Comparison of ENCODE assay signal across 11 cellular contexts in genomic region chr7:131909151-131909768, GRCh38.
DNase-seq lines count a peak whose midpoint lies in the region; ATAC-seq, FAIRE-seq and TF ChIP-seq lines count a peak whose summit lies in the region.
"Had no signal": no experiment of that assay in that cellular context is flagged by ENCODE, and none has a peak within 500 bp of the region (broad histone marks: within the 10 kb centered on the region; RNA-seq: fewer than 3 reads in every experiment).

No MANE protein-coding gene starts in this region.

- in situ Hi-C loops in ACHN (cut with HindIII; ENCODE audit: low pct_ligation_motif_present, low pct_unique_long_range_greater_than_20kb, low sequenced_read_pairs), result no loop called here

- no peak overlapping the region for H2BK15ac ChIP-seq in H1 (ENCODE audit: low read length)

- H3K9me3 ChIP-seq in H1 (ENCODE audit: insufficient read depth in 2 of 2, low read depth in 1 of 2, low read length in 1 of 2), result no peaks in the 10 kb centered on the region; a peak in 1 of 4 replicates
- H3K9me3 ChIP-seq in suprapubic skin, result no peaks in the 10 kb centered on the region
- H3K9me3 ChIP-seq in tibial nerve, result peaks cover 0 to under 1% (median 0%) of the 10 kb centered on the region in 4 donors

- no peak for TF ChIP-seq EP300 in H1 (IDR thresholded peaks at IDR 0.05; ENCODE audit: borderline replicate concordance in 1 of 2, low read depth in 2 of 2, low read length in 2 of 2)
- no peak for TF ChIP-seq EP300 in suprapubic skin (IDR thresholded peaks at IDR 0.05)
- no peak for TF ChIP-seq EP300 in tibial nerve (IDR thresholded peaks at IDR 0.05)

- no peak overlapping the region for H2BK20ac ChIP-seq in H1 (ENCODE audit: low read length)

- H3K9ac ChIP-seq in H1 (replicated peaks in 1 of 4; ENCODE audit: extremely low read depth in 1 of 4, low read depth in 3 of 4, low read length in 3 of 4), result no peak overlapping the region

- no peak overlapping the region for H2BK120ac ChIP-seq in H1 (replicated peaks; ENCODE audit: low read depth, low read length)

- H3K4me1 ChIP-seq in H1 (replicated peaks in 1 of 4; ENCODE audit: control insufficient read depth in 3 of 4, insufficient read depth in 4 of 4, low read length in 3 of 4) (no peaks in the 10 kb centered on the region), suprapubic skin (peaks cover 5% of the 10 kb centered on the region), tibial nerve (peaks cover 0 to 6% (median 0%) of the 10 kb centered on the region in 4 donors)

- no peak overlapping the region for H4K5ac ChIP-seq in H1 (ENCODE audit: insufficient read length, low read depth, low read length)

- H3K4me2 ChIP-seq in H1 (ENCODE audit: insufficient read depth in 1 of 2, low read depth in 2 of 2, low read length in 2 of 2), result peak overlapping the region; percentile 40 to 68

- no peaks in the 10 kb centered on the region for H3K79me1 ChIP-seq in H1 (ENCODE audit: low read depth, low read length)

- ATAC-seq in left colon (peak; percentile 80), GM21515 (IDR thresholded peaks at IDR 0.05; ENCODE audit: unreplicated experiment) (no peak)

- peak overlapping the region; percentile 26 to 57 (median 34) for H3K4me3 ChIP-seq in H1 (ENCODE audit: extremely low read depth in 1 of 4, insufficient read depth in 2 of 4, low read depth in 3 of 4, low read length in 4 of 4)
- peak overlapping the region; percentile 41 for H3K4me3 ChIP-seq in suprapubic skin
- peak overlapping the region in 2 of 4 donors; percentile 12 to 39 for H3K4me3 ChIP-seq in tibial nerve

- DNase-seq in NCI-H2227 (lab: John Stamatoyannopoulos, UW; ENCODE audit: unreplicated experiment) (peak; percentile 52), H1 (ENCODE audit: low read depth in 1 of 2, low spot score in 2 of 2) (peak in 1 of 2 experiments; percentile 42), left colon (peak in 1 of 2 donors; percentile 34), suprapubic skin (ENCODE audit: low spot score in 2 of 2) (no peak), tibial nerve (ENCODE audit: low spot score in 2 of 2) (no peak), ACHN (no peak)
- DNase-seq: effector CD4-positive, alpha-beta T cell; NCI-H2029 treated with DMSO at 0.1 percent for 48 hours; OCI-M1; spleen had no signal

- no peaks in the 10 kb centered on the region for H4K20me1 ChIP-seq in H1 (replicated peaks in 1 of 2; ENCODE audit: control insufficient read depth in 1 of 2, insufficient read depth in 2 of 2, low read length in 2 of 2)

- 7% methylated on average over 36 of the region's 68 CpGs; no CpG with 5 or more reads in 1 of the 2 experiments for WGBS in H1 (ENCODE audit: extremely low coverage in 1 of 2, insufficient coverage in 1 of 2, insufficient read length in 1 of 2, insufficient replicate concordance in 2 of 2, low coverage in 1 of 2, low lambda C conversion rate in 2 of 2, missing lambda C conversion rate in 1 of 2), 2 experiments
- 17% methylated on average over 15 of the region's 68 CpGs for WGBS in suprapubic skin
- 13 to 19% methylated on average over 13 to 47 of the region's 68 CpGs for WGBS in tibial nerve, 2 donors

- no peak overlapping the region for H3K27ac ChIP-seq in H1 (ENCODE audit: low read depth, low read length)
- no peak overlapping the region for H3K27ac ChIP-seq in suprapubic skin
- H3K27ac ChIP-seq in tibial nerve, result no peak overlapping the region
- H3K27ac ChIP-seq: spleen had no signal

- no peak overlapping the region for H2AK5ac ChIP-seq in H1 (ENCODE audit: low read depth, low read length)

- no peaks in the 10 kb centered on the region for H3K79me2 ChIP-seq in H1 (ENCODE audit: control insufficient read depth in 1 of 2, insufficient read depth in 2 of 2, low read length in 2 of 2)

- H2AFZ ChIP-seq in H1 (ENCODE audit: low read length), result peak overlapping the region; percentile 75

- peaks cover 2% of the 10 kb centered on the region; the same call in 1 of the 2 replicates for H3K23me2 ChIP-seq in H1 (ENCODE audit: low read depth, low read length)

- POLR2A ChIA-PET in H1 (lab: Charles Lee; ENCODE audit: partially characterized antibody), result no interaction called here

- no peak overlapping the region for H3K14ac ChIP-seq in H1 (ENCODE audit: insufficient read length)

- H2BK5ac ChIP-seq in H1 (ENCODE audit: low read depth, low read length), result no peak overlapping the region

- no peak overlapping the region for H2BK12ac ChIP-seq in H1 (ENCODE audit: low read depth, low read length)

- FAIRE-seq in H1 (lab: Jason Lieb, UNC), result no peak

- H3K36me3 ChIP-seq in H1 (ENCODE audit: control insufficient read depth in 2 of 4, insufficient read depth in 4 of 4, low read length in 3 of 4), result no peaks in the 10 kb centered on the region
- H3K36me3 ChIP-seq in suprapubic skin, result no peaks in the 10 kb centered on the region
- H3K36me3 ChIP-seq in tibial nerve, result no peaks in the 10 kb centered on the region
- H3K36me3 ChIP-seq: spleen had no signal

- CTCF ChIA-PET in H1 (lab: Charles Lee; ENCODE audit: partially characterized antibody), result interaction anchor here (0.7 to 7.8 kb wide), 11 partner anchors 9 to 492 kb away, joined by 3 to 47 read pairs (median 4); no protein-coding TSS in a partner anchor

- no peak overlapping the region for H3K4ac ChIP-seq in H1 (replicated peaks; ENCODE audit: insufficient read length, low read depth, low read length)

- H3K56ac ChIP-seq in H1 (replicated peaks; ENCODE audit: insufficient read length, low read depth, low read length), result no peak overlapping the region

- no peak overlapping the region for H3K23ac ChIP-seq in H1 (ENCODE audit: insufficient read length)

- H4K8ac ChIP-seq in H1 (ENCODE audit: extremely low read depth, insufficient read depth, low read length), result peak overlapping the region; percentile 57; the same call in 1 of the 2 replicates

- no peak for TF ChIP-seq POLR2A in H1 (IDR thresholded peaks at IDR 0.05; ENCODE audit: control extremely low read depth in 1 of 2, low read depth in 2 of 2, low read length in 2 of 2)
- TF ChIP-seq POLR2A in suprapubic skin (IDR thresholded peaks at IDR 0.05), result no peak
- TF ChIP-seq POLR2A in tibial nerve (IDR thresholded peaks at IDR 0.05), result no peak

- H3K27me3 ChIP-seq in H1 (replicated peaks in 1 of 4; ENCODE audit: control insufficient read depth in 3 of 4, extremely low read depth in 1 of 4, insufficient read depth in 3 of 4, low read length in 3 of 4), result peaks cover 10 to 32% (median 27%) of the 10 kb centered on the region in 4 experiments
- H3K27me3 ChIP-seq in suprapubic skin, result peaks cover 81% of the 10 kb centered on the region
- H3K27me3 ChIP-seq in tibial nerve, result peaks cover 0 to 36% of the 10 kb centered on the region in 2 donors

- H4K91ac ChIP-seq in H1 (replicated peaks; ENCODE audit: insufficient read length, low read length), result no peak overlapping the region

- TF ChIP-seq CTCF in H1 (IDR thresholded peaks at IDR 0.05; ENCODE audit: control extremely low read depth in 1 of 3, insufficient read depth in 1 of 3, low read depth in 1 of 3, low read length in 3 of 3) (no peak), suprapubic skin (IDR thresholded peaks at IDR 0.05) (no peak), tibial nerve (IDR thresholded peaks at IDR 0.05) (no peak)

- no peak for TF ChIP-seq RAD21 in H1 (IDR thresholded peaks at IDR 0.05 in 1 of 2, conservative IDR thresholded peaks at IDR 0.05 in 1 of 2; ENCODE audit: low read depth in 2 of 2, low read length in 2 of 2)

- H3K18ac ChIP-seq in H1 (ENCODE audit: extremely low read depth, low read length), result no peak overlapping the region

- intact Hi-C loops in left colon (cut with DNase I, micrococcal nuclease), result no loop called here

TF ChIP-seq in H1, 55 proteins besides CTCF, POLR2A, EP300 and RAD21 (continues in another document):
- TF ChIP-seq ATF2 (IDR thresholded peaks at IDR 0.05; ENCODE audit: low read length) (no peak), RXRA (IDR thresholded peaks at IDR 0.05; ENCODE audit: insufficient read depth, low read depth, low read length) (no peak), YY1 (IDR thresholded peaks at IDR 0.05; ENCODE audit: low read depth, low read length) (0 out of 2 replicates have a peak, but pooled peaks have one; percentile 7), SUZ12 (IDR thresholded peaks at IDR 0.05; ENCODE audit: low read length) (peak; percentile 72), CEBPB (IDR thresholded peaks at IDR 0.05; ENCODE audit: low read depth, low read length) (no peak), KDM4A (IDR thresholded peaks at IDR 0.05; ENCODE audit: low read depth, low read length, severe bottlenecking) (peak; percentile 84), ASH2L (IDR thresholded peaks at IDR 0.05; ENCODE audit: low read length) (peak; percentile 37), SP2 (IDR thresholded peaks at IDR 0.05; ENCODE audit: low read length) (no peak), EZH2 (IDR thresholded peaks at IDR 0.05; ENCODE audit: low read depth, low read length, severe bottlenecking) (peak; percentile 58), SIRT6 (IDR thresholded peaks at IDR 0.05; ENCODE audit: low read length) (no peak), SRF (IDR thresholded peaks at IDR 0.05; ENCODE audit: low read depth, low read length) (no peak), MAFK (IDR thresholded peaks at IDR 0.05; ENCODE audit: low read depth, low read length) (no peak), E2F6 (IDR thresholded peaks at IDR 0.05) (peak; percentile 58), SP4 (IDR thresholded peaks at IDR 0.05; ENCODE audit: low read length) (no peak), PHF8 (conservative IDR thresholded peaks at IDR 0.05; ENCODE audit: low read depth, low read length) (0 out of 2 replicates have a peak, but pooled peaks have one; percentile 31), CREB1 (IDR thresholded peaks at IDR 0.05) (no peak)
- TF ChIP-seq, protein P1, sequence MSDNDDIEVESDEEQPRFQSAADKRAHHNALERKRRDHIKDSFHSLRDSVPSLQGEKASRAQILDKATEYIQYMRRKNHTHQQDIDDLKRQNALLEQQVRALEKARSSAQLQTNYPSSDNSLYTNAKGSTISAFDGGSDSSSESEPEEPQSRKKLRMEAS (IDR thresholded peaks at IDR 0.05), result peak; percentile 46
